ENCODE assay signal across 8 cellular contexts in genomic region chr3:159765860-159766294, GRCh38.
A peak's percentile ranks its signal among the peaks of the same experiment; 100 is the strongest.
DNase-seq lines count a peak whose midpoint lies in the region; ATAC-seq and TF ChIP-seq lines count a peak whose summit lies in the region.

No MANE protein-coding gene starts in this region.

- POLR2A ChIA-PET in A673 (lab: Charles Lee; ENCODE audit: low non-redundant PET), result no interaction called here

- intact Hi-C loops in A673 (cut with micrococcal nuclease; ENCODE audit: unreplicated experiment), result no loop called here

- CTCF ChIA-PET in A673 (lab: Charles Lee), result interaction anchor here (0.6 kb wide), 1 partner anchor 26 kb away, joined by 5 read pairs; no protein-coding TSS in a partner anchor

- no peak for ATAC-seq in GM19023 (IDR thresholded peaks at IDR 0.05; ENCODE audit: unreplicated experiment)

- DNase-seq in A673 (ENCODE audit: low spot score), result no peak
- DNase-seq in NCI-H1105 (lab: John Stamatoyannopoulos, UW), result peak; percentile 93
- DNase-seq in dedifferentiated amniotic fluid mesenchymal stem cell (ENCODE audit: extremely low spot score), result peak; percentile 66
- no peak for DNase-seq in stimulated activated CD4-positive, alpha-beta T cell treated with anti-CD3 and anti-CD28 coated beads, Interleukin-4, amount 100 ng/mL, for 1 hour
- no peak for DNase-seq in globus pallidus (ENCODE audit: low spot score)
- DNase-seq in GDM1 (lab: John Stamatoyannopoulos, UW), result no peak

- H3K36me3 ChIP-seq in A673 (ENCODE audit: insufficient read depth, low read length, poor library complexity, severe bottlenecking) (no peaks in the 10 kb centered on the region), muscle layer of duodenum (ENCODE audit: control insufficient read depth in 1 of 2, insufficient read depth in 2 of 2, low read length in 2 of 2) (peaks cover 0 to 12% of the 10 kb centered on the region in 2 donors)

- no TSS peak for BruUV-seq in A673 (replicated peaks; lab: Mats Ljungman, UMichigan)

- H3K27ac ChIP-seq in A673 (ENCODE audit: low read depth, low read length, poor library complexity, severe bottlenecking) (no peak overlapping the region), muscle layer of duodenum (ENCODE audit: low read length) (peak overlapping the region; percentile 99)

- H3K4me1 ChIP-seq in A673 (ENCODE audit: insufficient read depth, low read length, poor library complexity, severe bottlenecking), result peaks cover 11% of the 10 kb centered on the region
- peaks cover 0 to 19% of the 10 kb centered on the region in 2 donors for H3K4me1 ChIP-seq in muscle layer of duodenum (ENCODE audit: control insufficient read depth in 1 of 2, insufficient read depth in 2 of 2, low read length in 2 of 2)

- no peak for TF ChIP-seq CTCF in A673 (conservative IDR thresholded peaks at IDR 0.05; ENCODE audit: low read depth, low read length)

- H3K9me3 ChIP-seq in A673 (ENCODE audit: low read depth, low read length, poor library complexity, severe bottlenecking) (no peaks in the 10 kb centered on the region), muscle layer of duodenum (ENCODE audit: control insufficient read depth in 1 of 2, low read length in 2 of 2) (no peaks in the 10 kb centered on the region)

- peak overlapping the region; percentile 64 for H3K4me3 ChIP-seq in A673 (ENCODE audit: low read depth, low read length, poor library complexity, severe bottlenecking)
- peak overlapping the region; percentile 71 to 79 for H3K4me3 ChIP-seq in muscle layer of duodenum (ENCODE audit: low read depth in 1 of 2, low read length in 2 of 2)

- H3K27me3 ChIP-seq in A673 (replicated peaks; ENCODE audit: insufficient read depth, low read depth, low read length, poor library complexity) (peaks cover 10% of the 10 kb centered on the region), muscle layer of duodenum (ENCODE audit: low read depth, low read length) (no peaks in the 10 kb centered on the region)

Comparison
In these comparisons a context has a peak if more than half of its experiments do, and no peak if none do; other contexts are left out.
1. DNase-seq: peak in NCI-H1105 (single experiment) and dedifferentiated amniotic fluid mesenchymal stem cell (single experiment); none in A673 (single experiment), stimulated activated CD4-positive, alpha-beta T cell treated with anti-CD3 and anti-CD28 coated beads, Interleukin-4, amount 100 ng/mL, for 1 hour (single experiment), globus pallidus (single experiment) and GDM1 (single experiment).